Comparison of ENCODE assay signal across 10 cellular contexts in the genomic region with DNA sequence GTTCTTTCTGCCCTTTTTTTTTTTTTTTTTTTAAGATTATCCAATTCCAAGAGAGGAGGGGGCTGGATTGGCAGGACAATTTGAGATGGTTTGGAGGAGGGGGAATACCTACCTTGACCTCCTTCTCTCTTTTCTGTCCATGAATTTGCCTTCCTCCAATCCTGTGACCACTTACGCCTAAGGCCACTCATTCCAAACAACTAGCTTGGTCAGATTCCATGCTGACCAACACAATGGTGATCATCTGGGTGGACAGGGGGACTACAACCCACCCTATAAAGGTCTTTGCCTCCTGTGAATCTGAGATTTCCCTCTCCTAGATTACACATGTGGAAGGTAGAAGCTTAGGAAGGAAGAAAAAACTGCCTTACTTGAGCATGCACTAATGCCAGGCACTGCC. TPM values are rescaled to one million over a fixed set of nuclear protein-coding genes. Genes with fewer than 3 reads are reported as not detected.
DNase-seq lines count a peak whose midpoint lies in the region; ATAC-seq and TF ChIP-seq lines count a peak whose summit lies in the region.
"Had no signal": no experiment of that assay in that cellular context is flagged by ENCODE, and none has a peak within 500 bp of the region (broad histone marks: within the 10 kb centered on the region; RNA-seq: fewer than 3 reads in every experiment).

No MANE protein-coding gene starts in this region.

- no peak for ATAC-seq in stimulated activated naive CD8-positive, alpha-beta T cell treated with anti-CD3 and anti-CD28 coated beads, Interleukin-15, amount 100 ng/mL, for 72 hours
- no peak for ATAC-seq in HG02642 (IDR thresholded peaks at IDR 0.05; ENCODE audit: poor library complexity, unreplicated experiment)
- ATAC-seq in activated naive CD4-positive, alpha-beta T cell treated with anti-CD3 and anti-CD28 coated beads, Interleukin-2, amount 50 U/mL, for 72 hours, result no peak

- no peak overlapping the region for H2BK15ac ChIP-seq in mesendoderm (replicated peaks; ENCODE audit: low read depth)

- H3K18ac ChIP-seq in mesendoderm (ENCODE audit: low read length), result peak overlapping the region; percentile 15

- H4K8ac ChIP-seq in mesendoderm (ENCODE audit: low read depth, low read length), result no peak overlapping the region

- peak overlapping the region; percentile 65 for H3K9ac ChIP-seq in mesendoderm (ENCODE audit: low read length)

- peaks cover 18% of the 10 kb centered on the region for H3K79me2 ChIP-seq in mesendoderm (ENCODE audit: control insufficient read depth, insufficient read depth, low read length)

- H3K4me3 Mint-ChIP-seq in activated T-helper 1 cell treated with anti-CD3 and anti-CD28 coated beads, Interleukin-12 subunit alpha, Interleukin-12 subunit beta, Interleukin-2, Interleukin-4 antibody, amounts not matched to agents 30 ng/mL and 10 ng/mL and 1 ng/mL, durations not matched to agents 14 hours and 24 hours and 36 hours, result peak overlapping the region; percentile 47
- no peak overlapping the region for H3K4me3 Mint-ChIP-seq in stimulated activated naive CD8-positive, alpha-beta T cell treated with anti-CD3 and anti-CD28 coated beads, Interleukin-15, amount 100 ng/mL, for 72 hours
- H3K4me3 Mint-ChIP-seq: dendritic cell treated with granulocyte-macrophage colony-stimulating factor and Interleukin-4, amounts not matched to agents 40 ng/mL and 50 ng/mL, for 4 days had no signal

- no peak overlapping the region for H3K4ac ChIP-seq in mesendoderm (ENCODE audit: low read depth, low read length)

- H3K27me3 Mint-ChIP-seq in activated T-helper 1 cell treated with anti-CD3 and anti-CD28 coated beads, Interleukin-12 subunit alpha, Interleukin-12 subunit beta, Interleukin-2, Interleukin-4 antibody, amounts not matched to agents 30 ng/mL and 10 ng/mL and 1 ng/mL, durations not matched to agents 14 hours and 24 hours and 36 hours (ENCODE audit: insufficient read depth), result no peaks in the 10 kb centered on the region
- no peaks in the 10 kb centered on the region for H3K27me3 Mint-ChIP-seq in stimulated activated naive CD8-positive, alpha-beta T cell treated with anti-CD3 and anti-CD28 coated beads, Interleukin-15, amount 100 ng/mL, for 72 hours
- H3K27me3 Mint-ChIP-seq: dendritic cell treated with granulocyte-macrophage colony-stimulating factor and Interleukin-4, amounts not matched to agents 40 ng/mL and 50 ng/mL, for 4 days had no signal

- no peak for TF ChIP-seq POLR2A in testis (IDR thresholded peaks at IDR 0.05)

- H3K27me3 ChIP-seq in mesendoderm (ENCODE audit: insufficient read depth, low read length, poor library complexity), result no peaks in the 10 kb centered on the region
- no peaks in the 10 kb centered on the region for H3K27me3 ChIP-seq in testis

- no peak overlapping the region for H4K5ac ChIP-seq in mesendoderm (ENCODE audit: low read length)

- TF ChIP-seq CTCF in testis (IDR thresholded peaks at IDR 0.05), result no peak

- H2BK5ac ChIP-seq in mesendoderm (ENCODE audit: low read length), result peak overlapping the region; percentile 83

- peak; percentile 77 for DNase-seq in ELF-1 (ENCODE audit: low read depth, low spot score)
- no peak for DNase-seq in activated T-helper 1 cell treated with anti-CD3 and anti-CD28 coated beads, Interleukin-12 subunit alpha, Interleukin-12 subunit beta, Interleukin-2, Interleukin-4 antibody, amounts not matched to agents 30 ng/mL and 10 ng/mL and 1 ng/mL, durations not matched to agents 14 hours and 24 hours and 36 hours (ENCODE audit: low spot score)
- peak; percentile 37 for DNase-seq in mesendoderm
- DNase-seq in testis, result no peak
- no peak for DNase-seq in stimulated activated naive CD8-positive, alpha-beta T cell treated with anti-CD3 and anti-CD28 coated beads, Interleukin-15, amount 100 ng/mL, for 72 hours
- DNase-seq in activated naive CD4-positive, alpha-beta T cell treated with anti-CD3 and anti-CD28 coated beads, Interleukin-2, amount 50 U/mL, for 72 hours (ENCODE audit: low spot score in 2 of 2), result no peak
- DNase-seq: COR-L47, NCI-H226 had no signal

- H3K4me1 ChIP-seq in mesendoderm (ENCODE audit: control insufficient read depth, low read depth, low read length) (peaks cover 25% of the 10 kb centered on the region), testis (peaks cover 29% of the 10 kb centered on the region)

- H3K36me3 ChIP-seq in mesendoderm (ENCODE audit: control insufficient read depth, insufficient read depth, low read length) (no peaks in the 10 kb centered on the region), testis (ENCODE audit: low read depth, missing control alignments) (no peaks in the 10 kb centered on the region)

- H3K27ac Mint-ChIP-seq in activated T-helper 1 cell treated with anti-CD3 and anti-CD28 coated beads, Interleukin-12 subunit alpha, Interleukin-12 subunit beta, Interleukin-2, Interleukin-4 antibody, amounts not matched to agents 30 ng/mL and 10 ng/mL and 1 ng/mL, durations not matched to agents 14 hours and 24 hours and 36 hours, result peak overlapping the region; percentile 56
- H3K27ac Mint-ChIP-seq in stimulated activated naive CD8-positive, alpha-beta T cell treated with anti-CD3 and anti-CD28 coated beads, Interleukin-15, amount 100 ng/mL, for 72 hours, result no peak overlapping the region
- no peak overlapping the region for H3K27ac Mint-ChIP-seq in activated naive CD4-positive, alpha-beta T cell treated with anti-CD3 and anti-CD28 coated beads, Interleukin-2, amount 50 U/mL, for 72 hours

- H2BK120ac ChIP-seq in mesendoderm (ENCODE audit: low read depth, low read length), result no peak overlapping the region

- WGBS in mesendoderm (ENCODE audit: extremely low coverage, insufficient coverage, low lambda C conversion rate), result no CpG with 5 or more reads among the region's 1 CpG
- 100% methylated on average over 1 of the region's 1 CpG for WGBS in testis, 2 donors

- H3K56ac ChIP-seq in mesendoderm (ENCODE audit: low read length), result peak overlapping the region; percentile 100

- no peaks in the 10 kb centered on the region for H3K9me3 ChIP-seq in testis

- H3K4me1 Mint-ChIP-seq in activated T-helper 1 cell treated with anti-CD3 and anti-CD28 coated beads, Interleukin-12 subunit alpha, Interleukin-12 subunit beta, Interleukin-2, Interleukin-4 antibody, amounts not matched to agents 30 ng/mL and 10 ng/mL and 1 ng/mL, durations not matched to agents 14 hours and 24 hours and 36 hours (ENCODE audit: low read depth), result peaks cover 31% of the 10 kb centered on the region
- peaks cover 30% of the 10 kb centered on the region for H3K4me1 Mint-ChIP-seq in stimulated activated naive CD8-positive, alpha-beta T cell treated with anti-CD3 and anti-CD28 coated beads, Interleukin-15, amount 100 ng/mL, for 72 hours

- no peak overlapping the region for H3K4me2 ChIP-seq in mesendoderm (ENCODE audit: low read length)

- H3K9me3 Mint-ChIP-seq in activated T-helper 1 cell treated with anti-CD3 and anti-CD28 coated beads, Interleukin-12 subunit alpha, Interleukin-12 subunit beta, Interleukin-2, Interleukin-4 antibody, amounts not matched to agents 30 ng/mL and 10 ng/mL and 1 ng/mL, durations not matched to agents 14 hours and 24 hours and 36 hours, result no peaks in the 10 kb centered on the region
- H3K9me3 Mint-ChIP-seq in stimulated activated naive CD8-positive, alpha-beta T cell treated with anti-CD3 and anti-CD28 coated beads, Interleukin-15, amount 100 ng/mL, for 72 hours, result no peaks in the 10 kb centered on the region
- no peaks in the 10 kb centered on the region for H3K9me3 Mint-ChIP-seq in activated naive CD4-positive, alpha-beta T cell treated with anti-CD3 and anti-CD28 coated beads, Interleukin-2, amount 50 U/mL, for 72 hours
- H3K9me3 Mint-ChIP-seq: dendritic cell treated with granulocyte-macrophage colony-stimulating factor and Interleukin-4, amounts not matched to agents 40 ng/mL and 50 ng/mL, for 4 days had no signal

- H2AK5ac ChIP-seq in mesendoderm (ENCODE audit: low read length), result peak overlapping the region; percentile 16

- H3K23ac ChIP-seq in mesendoderm (ENCODE audit: low read length), result peak overlapping the region; percentile 25

- no peaks in the 10 kb centered on the region for H3K36me3 Mint-ChIP-seq in activated T-helper 1 cell treated with anti-CD3 and anti-CD28 coated beads, Interleukin-12 subunit alpha, Interleukin-12 subunit beta, Interleukin-2, Interleukin-4 antibody, amounts not matched to agents 30 ng/mL and 10 ng/mL and 1 ng/mL, durations not matched to agents 14 hours and 24 hours and 36 hours (ENCODE audit: low read depth)
- H3K36me3 Mint-ChIP-seq in activated naive CD4-positive, alpha-beta T cell treated with anti-CD3 and anti-CD28 coated beads, Interleukin-2, amount 50 U/mL, for 72 hours, result peaks cover 0 to 5% of the 10 kb centered on the region in 2 donors

- intact Hi-C loops in activated T-helper 1 cell treated with anti-CD3 and anti-CD28 coated beads, Interleukin-12 subunit alpha, Interleukin-12 subunit beta, Interleukin-2, Interleukin-4 antibody, amounts not matched to agents 30 ng/mL and 10 ng/mL and 1 ng/mL, durations not matched to agents 14 hours and 24 hours and 36 hours (cut with micrococcal nuclease), result no loop called here
- intact Hi-C loops in testis (cut with DNase I; ENCODE audit: low total_unique reads), result no loop called here

- H3K4me3 ChIP-seq in mesendoderm (ENCODE audit: low read length) (no peak overlapping the region), testis (no peak overlapping the region)

- peak overlapping the region; percentile 41 for H3K27ac ChIP-seq in mesendoderm (ENCODE audit: low read depth, low read length)
- peak overlapping the region; percentile 88 to 97 for H3K27ac ChIP-seq in testis

- peaks cover 4% of the 10 kb centered on the region for H3K79me1 ChIP-seq in mesendoderm (ENCODE audit: low read length)

RNA-seq across cellular contexts. Expression of a gene that starts 2.3 kb away (rescaled TPM):
- total RNA-seq in activated T-helper 1 cell treated with anti-CD3 and anti-CD28 coated beads, Interleukin-12 subunit alpha, Interleukin-12 subunit beta, Interleukin-2, Interleukin-4 antibody, amounts not matched to agents 30 ng/mL and 10 ng/mL and 1 ng/mL, durations not matched to agents 14 hours and 24 hours and 36 hours, result 78.6 and 87.1 TPM in 2 replicates
- polyA plus RNA-seq in mesendoderm (2013, experiment 1 of 2), result 57.8 TPM
- polyA plus RNA-seq in mesendoderm (2013, experiment 2 of 2), result 57.6 TPM
- total RNA-seq in testis, result 10 to 100 TPM; 80.0 to 90.5 TPM
- 64.2 TPM for polyA plus RNA-seq in testis (ENCODE audit: insufficient read depth, low read depth, low replicate concordance)
- 10 to 100 TPM; 68.7 to 94.9 TPM for total RNA-seq in activated naive CD4-positive, alpha-beta T cell treated with anti-CD3 and anti-CD28 coated beads, Interleukin-2, amount 50 U/mL, for 72 hours

RNA-seq across cellular contexts. Expression of a gene that starts 10.4 kb away (rescaled TPM):
- 112 and 115 TPM in 2 replicates for total RNA-seq in activated T-helper 1 cell treated with anti-CD3 and anti-CD28 coated beads, Interleukin-12 subunit alpha, Interleukin-12 subunit beta, Interleukin-2, Interleukin-4 antibody, amounts not matched to agents 30 ng/mL and 10 ng/mL and 1 ng/mL, durations not matched to agents 14 hours and 24 hours and 36 hours
- 74.1 TPM for polyA plus RNA-seq in mesendoderm (2013, experiment 1 of 2)
- polyA plus RNA-seq in mesendoderm (2013, experiment 2 of 2), result 73.8 TPM
- total RNA-seq in testis, result 10 to 100 TPM; 38.7 to 49.1 TPM
- 27.0 TPM for polyA plus RNA-seq in testis (ENCODE audit: insufficient read depth, low read depth, low replicate concordance)
- total RNA-seq in activated naive CD4-positive, alpha-beta T cell treated with anti-CD3 and anti-CD28 coated beads, Interleukin-2, amount 50 U/mL, for 72 hours, result 10 to 100 TPM; 54.2 to 59.1 TPM

RNA-seq across cellular contexts. Expression of a gene that starts 29.7 kb away (rescaled TPM):
- 260 and 271 TPM in 2 replicates for total RNA-seq in activated T-helper 1 cell treated with anti-CD3 and anti-CD28 coated beads, Interleukin-12 subunit alpha, Interleukin-12 subunit beta, Interleukin-2, Interleukin-4 antibody, amounts not matched to agents 30 ng/mL and 10 ng/mL and 1 ng/mL, durations not matched to agents 14 hours and 24 hours and 36 hours
- polyA plus RNA-seq in mesendoderm (2013, experiment 1 of 2), result 285 TPM
- polyA plus RNA-seq in mesendoderm (2013, experiment 2 of 2), result 294 TPM
- total RNA-seq in testis, result 10 to 100 TPM; 53.7 to 63.8 TPM
- polyA plus RNA-seq in testis (ENCODE audit: insufficient read depth, low read depth, low replicate concordance), result 46.6 TPM
- 100 to 1,000 TPM; 101 to 147 TPM for total RNA-seq in activated naive CD4-positive, alpha-beta T cell treated with anti-CD3 and anti-CD28 coated beads, Interleukin-2, amount 50 U/mL, for 72 hours

RNA-seq across cellular contexts. Expression of a gene that starts 57.3 kb away (rescaled TPM):
- total RNA-seq in activated T-helper 1 cell treated with anti-CD3 and anti-CD28 coated beads, Interleukin-12 subunit alpha, Interleukin-12 subunit beta, Interleukin-2, Interleukin-4 antibody, amounts not matched to agents 30 ng/mL and 10 ng/mL and 1 ng/mL, durations not matched to agents 14 hours and 24 hours and 36 hours, result 24.5 and 26.8 TPM in 2 replicates
- 4.6 TPM for polyA plus RNA-seq in mesendoderm (2013, experiment 1 of 2)
- 4.8 TPM for polyA plus RNA-seq in mesendoderm (2013, experiment 2 of 2)
- total RNA-seq in testis, result 10 to 100 TPM; 19.6 to 23.2 TPM
- polyA plus RNA-seq in testis (ENCODE audit: insufficient read depth, low read depth, low replicate concordance), result 9.7 TPM
- total RNA-seq in activated naive CD4-positive, alpha-beta T cell treated with anti-CD3 and anti-CD28 coated beads, Interleukin-2, amount 50 U/mL, for 72 hours, result 10 to 100 TPM in 1 of 2 donors, 1 to 10 TPM in 1; 6.2 to 20.2 TPM

Comparison
In these comparisons a context has a peak if more than half of its experiments do, and no peak if none do; other contexts are left out.
1. DNase-seq: peak in ELF-1 (single experiment) and mesendoderm (single experiment); none in activated T-helper 1 cell treated with anti-CD3 and anti-CD28 coated beads, Interleukin-12 subunit alpha, Interleukin-12 subunit beta, Interleukin-2, Interleukin-4 antibody, amounts not matched to agents 30 ng/mL and 10 ng/mL and 1 ng/mL, durations not matched to agents 14 hours and 24 hours and 36 hours (single experiment), testis (single experiment), stimulated activated naive CD8-positive, alpha-beta T cell treated with anti-CD3 and anti-CD28 coated beads, Interleukin-15, amount 100 ng/mL, for 72 hours (0 of 2) and activated naive CD4-positive, alpha-beta T cell treated with anti-CD3 and anti-CD28 coated beads, Interleukin-2, amount 50 U/mL, for 72 hours (0 of 2).